18 cellular contexts compared by ENCODE assay signal in genomic region chr9:78371981-78372380, GRCh38.
A peak's percentile ranks its signal among the peaks of the same experiment; 100 is the strongest.
DNase-seq lines count a peak whose midpoint lies in the region; ATAC-seq and TF ChIP-seq lines count a peak whose summit lies in the region.
"Had no signal": no experiment of that assay in that cellular context is flagged by ENCODE, and none has a peak within 500 bp of the region (broad histone marks: within the 10 kb centered on the region; RNA-seq: fewer than 3 reads in every experiment).

No MANE protein-coding gene starts in this region.

- intact Hi-C loops in naive thymus-derived CD4-positive, alpha-beta T cell (cut with micrococcal nuclease) = no loop called here

- H3K27ac Mint-ChIP-seq in endothelial cell (ENCODE audit: unreplicated experiment) (no peak overlapping the region), neural progenitor cell (no peak overlapping the region)
- no peak overlapping the region for H3K27ac Mint-ChIP-seq in naive thymus-derived CD4-positive, alpha-beta T cell
- H3K27ac Mint-ChIP-seq: CD8-positive, alpha-beta T cell; H9; IgD-negative memory B cell had no signal

- H3K9me3 Mint-ChIP-seq in endothelial cell (ENCODE audit: unreplicated experiment) (no peaks in the 10 kb centered on the region), neural progenitor cell (peaks cover 2% of the 10 kb centered on the region)
- peaks cover 0 to 1% (median 0%) of the 10 kb centered on the region in 11 donors for H3K9me3 Mint-ChIP-seq in naive thymus-derived CD4-positive, alpha-beta T cell
- H3K9me3 Mint-ChIP-seq: CD8-positive, alpha-beta T cell; H9; IgD-negative memory B cell had no signal

- DNase-seq in Karpas-422 = no peak
- peak; percentile 72 for DNase-seq in SK-MEL-5 (ENCODE audit: low read depth, low spot score)
- DNase-seq in endothelial cell (ENCODE audit: low spot score) = peak; percentile 31
- DNase-seq in naive thymus-derived CD4-positive, alpha-beta T cell = no peak
- DNase-seq in activated naive CD4-positive, alpha-beta T cell treated with Interleukin-2 at 50 U/mL for 16 hours = no peak
- DNase-seq in Kasumi-1 (lab: John Stamatoyannopoulos, UW) = no peak
- DNase-seq in neural progenitor cell (ENCODE audit: low spot score) = no peak
- DNase-seq: 8988T; CD8-positive, alpha-beta T cell; COR-L47; DMS153; DMS79; GDM1; H9 had no signal

- CTCF ChIA-PET in naive thymus-derived CD4-positive, alpha-beta T cell (lab: Charles Lee) = interaction anchor here (0.5 kb wide), 1 partner anchor 192 kb away, joined by 3 read pairs; no protein-coding TSS in a partner anchor

- peaks cover 17% of the 10 kb centered on the region for H3K4me1 ChIP-seq in Karpas-422 (ENCODE audit: low read length)
- H3K4me1 ChIP-seq in naive thymus-derived CD4-positive, alpha-beta T cell (ENCODE audit: control insufficient read depth in 2 of 2, insufficient read depth in 2 of 2, low read length in 2 of 2) = no peaks in the 10 kb centered on the region
- peaks cover 11% of the 10 kb centered on the region for H3K4me1 ChIP-seq in neural progenitor cell
- H3K4me1 ChIP-seq: BLaER1 had no signal

- peaks cover 16% of the 10 kb centered on the region for H3K27me3 Mint-ChIP-seq in endothelial cell (ENCODE audit: unreplicated experiment)
- H3K27me3 Mint-ChIP-seq in naive thymus-derived CD4-positive, alpha-beta T cell = peaks cover 27 to 39% (median 29%) of the 10 kb centered on the region in 5 donors
- peaks cover 3% of the 10 kb centered on the region for H3K27me3 Mint-ChIP-seq in neural progenitor cell (ENCODE audit: insufficient read depth, low read depth)

- H4K20me1 ChIP-seq in Karpas-422 (ENCODE audit: insufficient read depth, low read depth, low read length) (no peaks in the 10 kb centered on the region), neural progenitor cell (ENCODE audit: low read depth) (no peaks in the 10 kb centered on the region)
- H4K20me1 ChIP-seq: BLaER1 had no signal

- peak overlapping the region; percentile 11 for H3K4me2 ChIP-seq in Karpas-422 (ENCODE audit: low read depth, low read length, poor library complexity, severe bottlenecking)
- H3K4me2 ChIP-seq in neural progenitor cell = no peak overlapping the region
- H3K4me2 ChIP-seq: BLaER1 had no signal

- H3K79me2 ChIP-seq in Karpas-422 (ENCODE audit: low read length) (no peaks in the 10 kb centered on the region), neural progenitor cell (ENCODE audit: low read depth) (no peaks in the 10 kb centered on the region)

- in situ Hi-C loops in SK-MEL-5 (cut with HindIII; ENCODE audit: low pct_unique_long_range_greater_than_20kb, low sequenced_read_pairs) = no loop called here

- POLR2A ChIA-PET in naive thymus-derived CD4-positive, alpha-beta T cell (lab: Charles Lee) = no interaction called here

- H3K27ac ChIP-seq in C4-2B (peak overlapping the region; percentile 6; the same call in 1 of the 2 replicates), Karpas-422 (ENCODE audit: low read length) (no peak overlapping the region), neural progenitor cell (no peak overlapping the region)
- no peak overlapping the region for H3K27ac ChIP-seq in naive thymus-derived CD4-positive, alpha-beta T cell (ENCODE audit: low read depth, low read length)
- H3K27ac ChIP-seq: BLaER1 had no signal

- no peak overlapping the region for H3K4me3 ChIP-seq in Karpas-422 (ENCODE audit: low read length)
- H3K4me3 ChIP-seq in naive thymus-derived CD4-positive, alpha-beta T cell (ENCODE audit: low read length) = no peak overlapping the region
- no peak overlapping the region for H3K4me3 ChIP-seq in neural progenitor cell
- H3K4me3 ChIP-seq: BLaER1 had no signal

- no peak overlapping the region for H2AFZ ChIP-seq in Karpas-422 (ENCODE audit: low read length)
- no peak overlapping the region for H2AFZ ChIP-seq in neural progenitor cell (replicated peaks)

- H3K36me3 ChIP-seq in Karpas-422 (ENCODE audit: insufficient read depth, low read length) = no peaks in the 10 kb centered on the region
- H3K36me3 ChIP-seq in naive thymus-derived CD4-positive, alpha-beta T cell (ENCODE audit: control insufficient read depth in 2 of 3, insufficient read depth in 3 of 3, low read length in 3 of 3) = no peaks in the 10 kb centered on the region
- no peaks in the 10 kb centered on the region for H3K36me3 ChIP-seq in neural progenitor cell
- H3K36me3 ChIP-seq: BLaER1 had no signal

- H3K36me3 Mint-ChIP-seq in endothelial cell (ENCODE audit: low read depth, unreplicated experiment) (no peaks in the 10 kb centered on the region), neural progenitor cell (peaks cover 3% of the 10 kb centered on the region)
- no peaks in the 10 kb centered on the region for H3K36me3 Mint-ChIP-seq in naive thymus-derived CD4-positive, alpha-beta T cell
- H3K36me3 Mint-ChIP-seq: CD8-positive, alpha-beta T cell; IgD-negative memory B cell had no signal

- H3K4me3 Mint-ChIP-seq in endothelial cell (ENCODE audit: unreplicated experiment) = no peak overlapping the region
- H3K4me3 Mint-ChIP-seq in naive thymus-derived CD4-positive, alpha-beta T cell = no peak overlapping the region
- no peak overlapping the region for H3K4me3 Mint-ChIP-seq in neural progenitor cell
- H3K4me3 Mint-ChIP-seq: CD8-positive, alpha-beta T cell; H9; IgD-negative memory B cell had no signal

- no peak overlapping the region for H3K9ac ChIP-seq in Karpas-422 (ENCODE audit: low read length)
- H3K9ac ChIP-seq in neural progenitor cell = no peak overlapping the region
- H3K9ac ChIP-seq: BLaER1 had no signal

- H3K9me3 ChIP-seq in Karpas-422 (ENCODE audit: low read length) = no peaks in the 10 kb centered on the region
- H3K9me3 ChIP-seq in naive thymus-derived CD4-positive, alpha-beta T cell (ENCODE audit: control insufficient read depth in 2 of 3, low read length in 3 of 3) = no peaks in the 10 kb centered on the region
- H3K9me3 ChIP-seq in neural progenitor cell (ENCODE audit: low read depth) = no peaks in the 10 kb centered on the region
- H3K9me3 ChIP-seq: BLaER1 had no signal

- ATAC-seq in naive thymus-derived CD4-positive, alpha-beta T cell = no peak
- ATAC-seq: CD8-positive, alpha-beta T cell; HepG2 had no signal

- peaks cover 18% of the 10 kb centered on the region for H3F3A ChIP-seq in neural progenitor cell (ENCODE audit: low read depth)

- H3K4me1 Mint-ChIP-seq in endothelial cell (ENCODE audit: unreplicated experiment) (peaks cover 9% of the 10 kb centered on the region), neural progenitor cell (no peaks in the 10 kb centered on the region)
- H3K4me1 Mint-ChIP-seq in naive thymus-derived CD4-positive, alpha-beta T cell = no peaks in the 10 kb centered on the region

- TF ChIP-seq CTCF in C4-2B (conservative IDR thresholded peaks at IDR 0.05) = no peak
- no peak for TF ChIP-seq CTCF in endothelial cell (IDR thresholded peaks at IDR 0.05; ENCODE audit: unreplicated experiment)
- no peak for TF ChIP-seq CTCF in neural progenitor cell (IDR thresholded peaks at IDR 0.05)

- no peaks in the 10 kb centered on the region for H3K9me2 ChIP-seq in Karpas-422 (replicated peaks; ENCODE audit: insufficient read depth, low read length)

- H3K27me3 ChIP-seq in Karpas-422 (ENCODE audit: low read length) = no peaks in the 10 kb centered on the region
- H3K27me3 ChIP-seq in naive thymus-derived CD4-positive, alpha-beta T cell (ENCODE audit: control insufficient read depth in 2 of 2, insufficient read depth in 2 of 2, low read length in 2 of 2) = no peaks in the 10 kb centered on the region
- H3K27me3 ChIP-seq in neural progenitor cell = no peaks in the 10 kb centered on the region
- H3K27me3 ChIP-seq: BLaER1 had no signal

Comparison
In these comparisons a context has a peak if more than half of its experiments do, and no peak if none do; other contexts are left out.
1. DNase-seq: peak in SK-MEL-5 (single experiment) and endothelial cell (single experiment); none in Karpas-422 (single experiment), naive thymus-derived CD4-positive, alpha-beta T cell (0 of 9), activated naive CD4-positive, alpha-beta T cell treated with Interleukin-2 at 50 U/mL for 16 hours (single experiment), Kasumi-1 (0 of 2) and neural progenitor cell (single experiment).